1 cellular context compared by ENCODE assay signal in genomic region chr17:79796570-79797491, GRCh38.
TF ChIP-seq lines count a peak whose summit lies in the region.

Gene CBX8, minus strand, starts transcription at chr17:79797077. Its CDS starts 79 bp downstream, at chr17:79796998.

TF ChIP-seq in HepG2, 621 proteins besides CTCF, POLR2A, EP300 and RAD21 (continued from another document and continues in another):
- peak; percentile 64; the same call in 1 of the 2 replicates for TF ChIP-seq GMEB2 (CRISPR knock-in tag; IDR thresholded peaks at IDR 0.05; ENCODE audit: low read depth)
- no peak for TF ChIP-seq ZNF570 (CRISPR knock-in tag; IDR thresholded peaks at IDR 0.05; ENCODE audit: borderline replicate concordance)
- no peak for TF ChIP-seq ZNF274 (CRISPR knock-in tag; IDR thresholded peaks at IDR 0.05)
- TF ChIP-seq ZNF512 (CRISPR knock-in tag; IDR thresholded peaks at IDR 0.05), result no peak
- no peak for TF ChIP-seq FOXP1 (IDR thresholded peaks at IDR 0.05)
- TF ChIP-seq FOXP1 (CRISPR knock-in tag; IDR thresholded peaks at IDR 0.05), result peak; percentile 7
- no peak for TF ChIP-seq ZNF790 (CRISPR knock-in tag; IDR thresholded peaks at IDR 0.05; ENCODE audit: borderline replicate concordance)
- peak; percentile 81; the same call in 1 of the 2 replicates for TF ChIP-seq ZNF740 (CRISPR knock-in tag; IDR thresholded peaks at IDR 0.05)
- TF ChIP-seq ZNF687 (CRISPR knock-in tag; IDR thresholded peaks at IDR 0.05), result peak; percentile 77
- TF ChIP-seq PLSCR1 (CRISPR knock-in tag; IDR thresholded peaks at IDR 0.05; ENCODE audit: borderline replicate concordance), result no peak
- no peak for TF ChIP-seq ZNF430 (CRISPR knock-in tag; IDR thresholded peaks at IDR 0.05)
- TF ChIP-seq TP53 (CRISPR knock-in tag; conservative IDR thresholded peaks at IDR 0.05), result 0 out of 2 replicates have a peak, but pooled peaks have one; percentile 49
- TF ChIP-seq RCOR2 (CRISPR knock-in tag; IDR thresholded peaks at IDR 0.05), result 0 out of 2 replicates have a peak, but pooled peaks have one; percentile 15
- TF ChIP-seq ZFP1 (CRISPR knock-in tag; IDR thresholded peaks at IDR 0.05), result no peak
- TF ChIP-seq BRD4 (CRISPR knock-in tag; IDR thresholded peaks at IDR 0.05), result no peak
- no peak for TF ChIP-seq CEBPZ (IDR thresholded peaks at IDR 0.05; ENCODE audit: low read length)
- no peak for TF ChIP-seq EHMT2 (IDR thresholded peaks at IDR 0.05; ENCODE audit: borderline replicate concordance, low read depth, low read length)
- TF ChIP-seq ZNF431 (CRISPR knock-in tag; IDR thresholded peaks at IDR 0.05; ENCODE audit: borderline replicate concordance, low read depth), result no peak
- TF ChIP-seq ZFP90 (CRISPR knock-in tag; IDR thresholded peaks at IDR 0.05; ENCODE audit: borderline replicate concordance), result peak; percentile 24; the same call in 1 of the 2 replicates
- no peak for TF ChIP-seq SRSF9 (IDR thresholded peaks at IDR 0.05; ENCODE audit: borderline replicate concordance, insufficient read depth, low read depth, low read length, poor library complexity, severe bottlenecking)
- TF ChIP-seq CBFB (CRISPR knock-in tag; IDR thresholded peaks at IDR 0.05), result no peak
- TF ChIP-seq ARHGAP35 (CRISPR knock-in tag; IDR thresholded peaks at IDR 0.05; ENCODE audit: borderline replicate concordance), result no peak; the same call in 1 of the 2 replicates
- no peak for TF ChIP-seq PRDM10 (CRISPR knock-in tag; IDR thresholded peaks at IDR 0.05; ENCODE audit: low read depth)
- TF ChIP-seq GLMP (CRISPR knock-in tag; IDR thresholded peaks at IDR 0.05; ENCODE audit: borderline replicate concordance), result no peak
- no peak; the same call in 1 of the 2 replicates for TF ChIP-seq CAMTA2 (CRISPR knock-in tag; IDR thresholded peaks at IDR 0.05; ENCODE audit: borderline replicate concordance)
- no peak; the same call in 1 of the 2 replicates for TF ChIP-seq ZNF317 (CRISPR knock-in tag; IDR thresholded peaks at IDR 0.05)
- no peak for TF ChIP-seq SCMH1 (CRISPR knock-in tag; IDR thresholded peaks at IDR 0.05; ENCODE audit: borderline replicate concordance)
- TF ChIP-seq ZFP36L1 (CRISPR knock-in tag; IDR thresholded peaks at IDR 0.05), result no peak
- no peak for TF ChIP-seq ZNF496 (CRISPR knock-in tag; IDR thresholded peaks at IDR 0.05; ENCODE audit: insufficient replicate concordance)
- 0 out of 2 replicates have a peak, but pooled peaks have one; percentile 15 for TF ChIP-seq ZNF710 (CRISPR knock-in tag; IDR thresholded peaks at IDR 0.05; ENCODE audit: borderline replicate concordance)
- no peak for TF ChIP-seq RARG (CRISPR knock-in tag; IDR thresholded peaks at IDR 0.05; ENCODE audit: low read depth)
- peak; percentile 83 for TF ChIP-seq THAP11 (CRISPR knock-in tag; IDR thresholded peaks at IDR 0.05)
- TF ChIP-seq KLF15 (CRISPR knock-in tag; IDR thresholded peaks at IDR 0.05; ENCODE audit: borderline replicate concordance), result 0 out of 2 replicates have a peak, but pooled peaks have one; percentile 23
- no peak for TF ChIP-seq SMAD9 (CRISPR knock-in tag; IDR thresholded peaks at IDR 0.05)
- TF ChIP-seq RORA (CRISPR knock-in tag; IDR thresholded peaks at IDR 0.05), result no peak
- no peak for TF ChIP-seq ISX (CRISPR knock-in tag; conservative IDR thresholded peaks at IDR 0.05)
- peak; percentile 29 for TF ChIP-seq YY1 (IDR thresholded peaks at IDR 0.05; ENCODE audit: insufficient read depth, insufficient replicate concordance, low read depth, low read length)
- no peak for TF ChIP-seq TMF1 (CRISPR knock-in tag; IDR thresholded peaks at IDR 0.05; ENCODE audit: low read depth)
- TF ChIP-seq ZNF597 (CRISPR knock-in tag; IDR thresholded peaks at IDR 0.05), result no peak
- TF ChIP-seq GPN1 (CRISPR knock-in tag; IDR thresholded peaks at IDR 0.05; ENCODE audit: borderline replicate concordance), result no peak; the same call in 1 of the 2 replicates
- TF ChIP-seq NBN (conservative IDR thresholded peaks at IDR 0.05), result no peak
- TF ChIP-seq ZNF547 (CRISPR knock-in tag; IDR thresholded peaks at IDR 0.05), result no peak
